ENCODE assay signal across 2 cellular contexts in the genomic region with DNA sequence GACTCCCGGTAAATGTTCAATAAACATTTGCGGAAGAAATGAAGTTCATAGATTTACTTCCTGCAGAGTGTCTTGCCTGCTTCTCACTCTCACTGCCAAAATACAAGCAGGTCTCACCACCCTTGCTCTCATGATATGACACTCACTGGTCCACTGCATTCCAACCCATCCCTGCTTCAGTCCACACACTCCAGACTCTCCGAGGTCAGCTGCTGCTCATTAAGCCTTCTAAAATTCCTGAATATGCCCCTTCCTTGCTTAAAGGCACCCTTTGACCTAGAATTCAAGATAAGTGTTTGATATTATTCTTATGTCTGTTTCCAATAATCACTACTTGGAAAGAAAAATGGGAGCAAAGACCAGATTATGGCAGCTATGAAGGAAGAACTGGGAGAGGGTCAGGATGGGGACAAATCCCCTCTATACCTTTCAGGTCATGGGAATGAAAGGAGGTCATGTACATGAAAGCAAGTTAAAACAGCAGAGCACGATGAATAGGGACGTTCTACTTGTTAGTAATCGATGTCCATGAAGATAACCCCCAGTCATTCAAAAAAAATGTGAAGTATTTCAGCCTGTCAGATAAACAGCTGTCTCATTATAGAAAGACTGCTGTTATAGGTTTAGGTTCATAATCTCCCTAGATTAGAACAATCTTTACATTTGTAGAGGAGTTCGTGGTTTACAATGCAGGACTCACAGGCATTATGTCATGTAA.
A peak's percentile ranks its signal among the peaks of the same experiment; 100 is the strongest.
TF ChIP-seq lines count a peak whose summit lies in the region.

No MANE protein-coding gene starts in this region.

TF ChIP-seq in IMR-90, 13 proteins besides CTCF, POLR2A, EP300 and RAD21:
- TF ChIP-seq MAFK (IDR thresholded peaks at IDR 0.05; ENCODE audit: low read depth, low read length) = no peak
- no peak for TF ChIP-seq CHD1 (IDR thresholded peaks at IDR 0.05; ENCODE audit: low read depth, low read length)
- TF ChIP-seq RCOR1 (IDR thresholded peaks at IDR 0.05; ENCODE audit: insufficient replicate concordance, low read length) = no peak
- no peak for TF ChIP-seq MAZ (IDR thresholded peaks at IDR 0.05; ENCODE audit: borderline replicate concordance, low read depth, low read length)
- TF ChIP-seq SMC3 (IDR thresholded peaks at IDR 0.05; ENCODE audit: low read depth, low read length) = no peak
- no peak for TF ChIP-seq MXI1 (IDR thresholded peaks at IDR 0.05; ENCODE audit: borderline replicate concordance, low read depth, low read length)
- TF ChIP-seq, protein P1, sequence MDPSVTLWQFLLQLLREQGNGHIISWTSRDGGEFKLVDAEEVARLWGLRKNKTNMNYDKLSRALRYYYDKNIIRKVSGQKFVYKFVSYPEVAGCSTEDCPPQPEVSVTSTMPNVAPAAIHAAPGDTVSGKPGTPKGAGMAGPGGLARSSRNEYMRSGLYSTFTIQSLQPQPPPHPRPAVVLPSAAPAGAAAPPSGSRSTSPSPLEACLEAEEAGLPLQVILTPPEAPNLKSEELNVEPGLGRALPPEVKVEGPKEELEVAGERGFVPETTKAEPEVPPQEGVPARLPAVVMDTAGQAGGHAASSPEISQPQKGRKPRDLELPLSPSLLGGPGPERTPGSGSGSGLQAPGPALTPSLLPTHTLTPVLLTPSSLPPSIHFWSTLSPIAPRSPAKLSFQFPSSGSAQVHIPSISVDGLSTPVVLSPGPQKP (IDR thresholded peaks at IDR 0.05; ENCODE audit: borderline replicate concordance, low read depth, low read length) = no peak
- TF ChIP-seq FOS (IDR thresholded peaks at IDR 0.05; ENCODE audit: low read depth, low read length) = no peak
- no peak for TF ChIP-seq RFX5 (IDR thresholded peaks at IDR 0.05; ENCODE audit: low read depth, low read length)
- TF ChIP-seq CEBPB (IDR thresholded peaks at IDR 0.05; ENCODE audit: low read depth, low read length) = no peak
- no peak for TF ChIP-seq BHLHE40 (IDR thresholded peaks at IDR 0.05; ENCODE audit: low read depth, low read length)
- TF ChIP-seq, protein P2, sequence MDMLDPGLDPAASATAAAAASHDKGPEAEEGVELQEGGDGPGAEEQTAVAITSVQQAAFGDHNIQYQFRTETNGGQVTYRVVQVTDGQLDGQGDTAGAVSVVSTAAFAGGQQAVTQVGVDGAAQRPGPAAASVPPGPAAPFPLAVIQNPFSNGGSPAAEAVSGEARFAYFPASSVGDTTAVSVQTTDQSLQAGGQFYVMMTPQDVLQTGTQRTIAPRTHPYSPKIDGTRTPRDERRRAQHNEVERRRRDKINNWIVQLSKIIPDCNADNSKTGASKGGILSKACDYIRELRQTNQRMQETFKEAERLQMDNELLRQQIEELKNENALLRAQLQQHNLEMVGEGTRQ (IDR thresholded peaks at IDR 0.05; ENCODE audit: low read depth, low read length) = no peak

TF ChIP-seq in liver, 16 proteins besides CTCF, POLR2A, EP300 and RAD21:
- TF ChIP-seq HNF4G (IDR thresholded peaks at IDR 0.05) = no peak
- no peak for TF ChIP-seq FOXA2 (IDR thresholded peaks at IDR 0.05)
- TF ChIP-seq, protein P3, sequence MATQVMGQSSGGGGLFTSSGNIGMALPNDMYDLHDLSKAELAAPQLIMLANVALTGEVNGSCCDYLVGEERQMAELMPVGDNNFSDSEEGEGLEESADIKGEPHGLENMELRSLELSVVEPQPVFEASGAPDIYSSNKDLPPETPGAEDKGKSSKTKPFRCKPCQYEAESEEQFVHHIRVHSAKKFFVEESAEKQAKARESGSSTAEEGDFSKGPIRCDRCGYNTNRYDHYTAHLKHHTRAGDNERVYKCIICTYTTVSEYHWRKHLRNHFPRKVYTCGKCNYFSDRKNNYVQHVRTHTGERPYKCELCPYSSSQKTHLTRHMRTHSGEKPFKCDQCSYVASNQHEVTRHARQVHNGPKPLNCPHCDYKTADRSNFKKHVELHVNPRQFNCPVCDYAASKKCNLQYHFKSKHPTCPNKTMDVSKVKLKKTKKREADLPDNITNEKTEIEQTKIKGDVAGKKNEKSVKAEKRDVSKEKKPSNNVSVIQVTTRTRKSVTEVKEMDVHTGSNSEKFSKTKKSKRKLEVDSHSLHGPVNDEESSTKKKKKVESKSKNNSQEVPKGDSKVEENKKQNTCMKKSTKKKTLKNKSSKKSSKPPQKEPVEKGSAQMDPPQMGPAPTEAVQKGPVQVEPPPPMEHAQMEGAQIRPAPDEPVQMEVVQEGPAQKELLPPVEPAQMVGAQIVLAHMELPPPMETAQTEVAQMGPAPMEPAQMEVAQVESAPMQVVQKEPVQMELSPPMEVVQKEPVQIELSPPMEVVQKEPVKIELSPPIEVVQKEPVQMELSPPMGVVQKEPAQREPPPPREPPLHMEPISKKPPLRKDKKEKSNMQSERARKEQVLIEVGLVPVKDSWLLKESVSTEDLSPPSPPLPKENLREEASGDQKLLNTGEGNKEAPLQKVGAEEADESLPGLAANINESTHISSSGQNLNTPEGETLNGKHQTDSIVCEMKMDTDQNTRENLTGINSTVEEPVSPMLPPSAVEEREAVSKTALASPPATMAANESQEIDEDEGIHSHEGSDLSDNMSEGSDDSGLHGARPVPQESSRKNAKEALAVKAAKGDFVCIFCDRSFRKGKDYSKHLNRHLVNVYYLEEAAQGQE (IDR thresholded peaks at IDR 0.05) = no peak
- no peak for TF ChIP-seq HNF4A (conservative IDR thresholded peaks at IDR 0.05)
- peak; percentile 64 for TF ChIP-seq NR2F2 (IDR thresholded peaks at IDR 0.05)
